18 cellular contexts compared by ENCODE assay signal in genomic region chr17:9976283-9977009, GRCh38.
DNase-seq lines count a peak whose midpoint lies in the region; ATAC-seq and TF ChIP-seq lines count a peak whose summit lies in the region.
"Had no signal": no experiment of that assay in that cellular context is flagged by ENCODE, and none has a peak within 500 bp of the region (broad histone marks: within the 10 kb centered on the region; RNA-seq: fewer than 3 reads in every experiment).

No MANE protein-coding gene starts in this region.

- H3K4me1 ChIP-seq in adipocyte (ENCODE audit: control insufficient read depth, insufficient read depth, low read length) (peaks cover 24% of the 10 kb centered on the region), sigmoid colon (peaks cover 0 to 24% (median 20%) of the 10 kb centered on the region in 4 donors)

- H3K4me3 ChIP-seq in adipocyte (ENCODE audit: low read length) (no peak overlapping the region), sigmoid colon (no peak overlapping the region)
- H3K4me3 ChIP-seq: K562 had no signal

- H3K9ac ChIP-seq in adipocyte (ENCODE audit: low read length): no peak overlapping the region

- H3K27me3 Mint-ChIP-seq in CD14-positive monocyte (ENCODE audit: low read depth in 3 of 3) (peaks cover 0 to 1% (median 0%) of the 10 kb centered on the region in 3 donors), mesothelial cell of epicardium (ENCODE audit: low read depth) (no peaks in the 10 kb centered on the region), glutamatergic neuron (ENCODE audit: unreplicated experiment) (peaks cover 1% of the 10 kb centered on the region)
- H3K27me3 Mint-ChIP-seq: B cell had no signal

- H3K27ac ChIP-seq in sigmoid colon: no peak overlapping the region

- peaks cover 48 to 83% of the 10 kb centered on the region in 2 donors for H3K36me3 Mint-ChIP-seq in CD14-positive monocyte
- peaks cover 2% of the 10 kb centered on the region for H3K36me3 Mint-ChIP-seq in mesothelial cell of epicardium
- no peaks in the 10 kb centered on the region for H3K36me3 Mint-ChIP-seq in glutamatergic neuron (ENCODE audit: unreplicated experiment)
- H3K36me3 Mint-ChIP-seq: CD8-positive, alpha-beta T cell had no signal

- H3K9me3 ChIP-seq in adipocyte (ENCODE audit: control insufficient read depth, low read length) (no peaks in the 10 kb centered on the region), sigmoid colon (no peaks in the 10 kb centered on the region)

- TF ChIP-seq POLR2A in sigmoid colon (IDR thresholded peaks at IDR 0.05): no peak

- DNase-seq in CD14-positive monocyte (ENCODE audit: low spot score): no peak
- DNase-seq in adipocyte (ENCODE audit: low read depth): peak; percentile 20
- DNase-seq in mesothelial cell of epicardium (ENCODE audit: low spot score in 2 of 2, unreplicated experiment in 2 of 2): no peak
- DNase-seq in sigmoid colon: peak; percentile 34
- DNase-seq in glutamatergic neuron: no peak
- no peak for DNase-seq in NCI-H1436 (lab: John Stamatoyannopoulos, UW)
- DNase-seq: Calu3; CD8-positive, alpha-beta T cell; DMS53; GOT3; NCI-H187; NCI-H2107; NCI-H510A had no signal

- no peak overlapping the region for H3K4me3 Mint-ChIP-seq in CD14-positive monocyte
- no peak overlapping the region for H3K4me3 Mint-ChIP-seq in mesothelial cell of epicardium
- no peak overlapping the region for H3K4me3 Mint-ChIP-seq in glutamatergic neuron (ENCODE audit: unreplicated experiment)
- H3K4me3 Mint-ChIP-seq: B cell; CD8-positive, alpha-beta T cell had no signal

- peaks cover 0 to 3% (median 0%) of the 10 kb centered on the region in 7 donors for H3K9me3 Mint-ChIP-seq in CD14-positive monocyte
- H3K9me3 Mint-ChIP-seq in mesothelial cell of epicardium: no peaks in the 10 kb centered on the region
- no peaks in the 10 kb centered on the region for H3K9me3 Mint-ChIP-seq in glutamatergic neuron (ENCODE audit: unreplicated experiment)
- H3K9me3 Mint-ChIP-seq: CD8-positive, alpha-beta T cell had no signal

- TF ChIP-seq EP300 in sigmoid colon (IDR thresholded peaks at IDR 0.05): no peak

- peaks cover 71% of the 10 kb centered on the region for H3K4me1 Mint-ChIP-seq in CD14-positive monocyte
- peaks cover 41% of the 10 kb centered on the region for H3K4me1 Mint-ChIP-seq in mesothelial cell of epicardium
- no peaks in the 10 kb centered on the region for H3K4me1 Mint-ChIP-seq in glutamatergic neuron (ENCODE audit: low read depth, unreplicated experiment)
- H3K4me1 Mint-ChIP-seq: B cell had no signal

- H3K36me3 ChIP-seq in adipocyte (ENCODE audit: control insufficient read depth, insufficient read depth, low read length, severe bottlenecking) (peaks cover 5% of the 10 kb centered on the region), sigmoid colon (no peaks in the 10 kb centered on the region)

- no peak for TF ChIP-seq CTCF in CD14-positive monocyte (IDR thresholded peaks at IDR 0.05)
- peak; percentile 61 for TF ChIP-seq CTCF in mesothelial cell of epicardium (IDR thresholded peaks at IDR 0.05; ENCODE audit: unreplicated experiment)
- TF ChIP-seq CTCF in sigmoid colon (IDR thresholded peaks at IDR 0.05): no peak
- TF ChIP-seq CTCF in glutamatergic neuron (IDR thresholded peaks at IDR 0.05; ENCODE audit: partially characterized antibody, unreplicated experiment): no peak

- H3K27ac Mint-ChIP-seq in CD14-positive monocyte: peak overlapping the region; percentile 73 to 95 (median 91)
- peak overlapping the region; percentile 62 for H3K27ac Mint-ChIP-seq in mesothelial cell of epicardium
- H3K27ac Mint-ChIP-seq in glutamatergic neuron (ENCODE audit: unreplicated experiment): no peak overlapping the region
- H3K27ac Mint-ChIP-seq: B cell; CD8-positive, alpha-beta T cell had no signal

- ATAC-seq in HG02852 (IDR thresholded peaks at IDR 0.05; ENCODE audit: unreplicated experiment) (no peak), GM21528 (IDR thresholded peaks at IDR 0.05; ENCODE audit: low FRiP score, unreplicated experiment) (no peak)
- ATAC-seq: CD8-positive, alpha-beta T cell; HCT116; K562 had no signal

- 90 to 95% methylated on average over 6 of the region's 6 CpGs for WGBS in sigmoid colon, 2 donors

- intact Hi-C loops in CD14-positive monocyte (cut with micrococcal nuclease): loop anchor here in 1 of 2 donors (5.0 kb wide), 1 partner anchor 86 kb away; no protein-coding TSS in a partner anchor
- intact Hi-C loops in sigmoid colon (cut with DNase I): no loop called here

- no peaks in the 10 kb centered on the region for H3K27me3 ChIP-seq in adipocyte (replicated peaks; ENCODE audit: control insufficient read depth, insufficient read depth, low read length)
- H3K27me3 ChIP-seq in sigmoid colon: no peaks in the 10 kb centered on the region

Comparison
In these comparisons a context has a peak if more than half of its experiments do, and no peak if none do; other contexts are left out.
1. DNase-seq: peak in adipocyte (single experiment) and sigmoid colon (single experiment); none in CD14-positive monocyte (single experiment), mesothelial cell of epicardium (0 of 2), glutamatergic neuron (single experiment) and NCI-H1436 (single experiment).